2 cellular contexts compared by ENCODE assay signal in genomic region chr4:140884431-140885058, GRCh38.
TF ChIP-seq lines count a peak whose summit lies in the region.

No MANE protein-coding gene starts in this region.

TF ChIP-seq in A549, 52 proteins besides CTCF, POLR2A, EP300 and RAD21 (continued from another document):
- peak; percentile 43; the same call in 2 of the 3 replicates for TF ChIP-seq SMC3 (IDR thresholded peaks at IDR 0.05)
- TF ChIP-seq, protein P1, sequence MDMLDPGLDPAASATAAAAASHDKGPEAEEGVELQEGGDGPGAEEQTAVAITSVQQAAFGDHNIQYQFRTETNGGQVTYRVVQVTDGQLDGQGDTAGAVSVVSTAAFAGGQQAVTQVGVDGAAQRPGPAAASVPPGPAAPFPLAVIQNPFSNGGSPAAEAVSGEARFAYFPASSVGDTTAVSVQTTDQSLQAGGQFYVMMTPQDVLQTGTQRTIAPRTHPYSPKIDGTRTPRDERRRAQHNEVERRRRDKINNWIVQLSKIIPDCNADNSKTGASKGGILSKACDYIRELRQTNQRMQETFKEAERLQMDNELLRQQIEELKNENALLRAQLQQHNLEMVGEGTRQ (IDR thresholded peaks at IDR 0.05): no peak
- TF ChIP-seq REST (IDR thresholded peaks at IDR 0.05): no peak

TF ChIP-seq in SK-N-SH, 30 proteins besides CTCF, POLR2A, EP300 and RAD21 (continued from another document):
- TF ChIP-seq REST (IDR thresholded peaks at IDR 0.05; ENCODE audit: low read depth, low read length) (no peak), SIN3A (IDR thresholded peaks at IDR 0.05; ENCODE audit: borderline replicate concordance, low read depth, low read length) (no peak), GATA2 (CRISPR knock-in tag; IDR thresholded peaks at IDR 0.05) (no peak), JUND (IDR thresholded peaks at IDR 0.05) (no peak), YY1 (IDR thresholded peaks at IDR 0.05; ENCODE audit: low read depth) (no peak), SMC3 (IDR thresholded peaks at IDR 0.05; ENCODE audit: low read depth, low read length) (peak; percentile 52)
- TF ChIP-seq, protein P1 (IDR thresholded peaks at IDR 0.05; ENCODE audit: borderline replicate concordance, low read depth, low read length): no peak
